ENCODE assay signal across 24 cellular contexts in genomic region chr2:201785135-201785534, GRCh38. TPM values are rescaled to one million over a fixed set of nuclear protein-coding genes. Genes with fewer than 3 reads are reported as not detected.
"Had no signal": no experiment of that assay in that cellular context is flagged by ENCODE, and none has a peak within 500 bp of the region (broad histone marks: within the 10 kb centered on the region; RNA-seq: fewer than 3 reads in every experiment).

No MANE protein-coding gene starts in this region.

- H3K4me3 ChIP-seq: esophagus squamous epithelium, gastroesophageal sphincter, left ventricle myocardium inferior, lung, psoas muscle, right lobe of liver, tibial artery, upper lobe of left lung, uterus had no signal

- H3K9me3 ChIP-seq: esophagus squamous epithelium, gastroesophageal sphincter, left ventricle myocardium inferior, psoas muscle, right lobe of liver, tibial artery, upper lobe of left lung, uterus had no signal

- H3K36me3 ChIP-seq: esophagus squamous epithelium, gastroesophageal sphincter, left ventricle myocardium inferior, right lobe of liver, tibial artery, upper lobe of left lung, uterus had no signal

- H3K9me3 Mint-ChIP-seq: dendritic cell treated with granulocyte-macrophage colony-stimulating factor and Interleukin-4, amounts not matched to agents 40 ng/mL and 50 ng/mL, for 4 days; effector memory CD8-positive, alpha-beta T cell; immature natural killer cell; naive B cell; nephron progenitor cell; stimulated activated memory B cell treated with anti-CD40 and anti-IgM and Interleukin-4, amounts not matched to agents 10 μg/mL and 1 μg/mL and 100 μg/mL, for 72 hours; stimulated activated naive CD8-positive, alpha-beta T cell treated with anti-CD3 and anti-CD28 coated beads, Interleukin-15, Interleukin-2, amounts not matched to agents 100 ng/mL and 50 ng/mL, for 24 hours had no signal

- H3K4me3 Mint-ChIP-seq: dendritic cell treated with granulocyte-macrophage colony-stimulating factor and Interleukin-4, amounts not matched to agents 40 ng/mL and 50 ng/mL, for 4 days; effector memory CD8-positive, alpha-beta T cell; immature natural killer cell; nephron progenitor cell; stimulated activated memory B cell treated with anti-CD40 and anti-IgM and Interleukin-4, amounts not matched to agents 10 μg/mL and 1 μg/mL and 100 μg/mL, for 72 hours; stimulated activated naive CD8-positive, alpha-beta T cell treated with anti-CD3 and anti-CD28 coated beads, Interleukin-15, Interleukin-2, amounts not matched to agents 100 ng/mL and 50 ng/mL, for 24 hours had no signal

- DNase-seq: effector memory CD8-positive, alpha-beta T cell; esophagus squamous epithelium; foreskin fibroblast; glutamatergic neuron; immature natural killer cell; left cardiac atrium; left ventricle myocardium inferior; mesendoderm; naive B cell; nephron progenitor cell; psoas muscle; retina; right lobe of liver; stimulated activated CD4-positive, alpha-beta T cell treated with anti-CD3 and anti-CD28 coated beads, Interleukin-4, amount 100 ng/mL, for 1 hour; stimulated activated CD8-positive, alpha-beta memory T cell treated with anti-CD3 and anti-CD28 coated beads, Interleukin-4, amount 100 ng/mL, for 48 hours; tibial artery; upper lobe of left lung; uterus had no signal

- H3K27ac ChIP-seq: epithelial cell of prostate, esophagus squamous epithelium, gastroesophageal sphincter, left ventricle myocardium inferior, psoas muscle, right lobe of liver, tibial artery, upper lobe of left lung, uterus had no signal

- H3K4me1 ChIP-seq: right lobe of liver, uterus had no signal

- ATAC-seq: effector memory CD8-positive, alpha-beta T cell; gastroesophageal sphincter; left cardiac atrium; psoas muscle; right lobe of liver; stimulated activated memory B cell treated with anti-CD40 and anti-IgM and Interleukin-4, amounts not matched to agents 10 μg/mL and 1 μg/mL and 100 μg/mL, for 72 hours had no signal

- H3K36me3 Mint-ChIP-seq: stimulated activated memory B cell treated with anti-CD40 and anti-IgM and Interleukin-4, amounts not matched to agents 10 μg/mL and 1 μg/mL and 100 μg/mL, for 72 hours had no signal

- H3K27ac Mint-ChIP-seq: dendritic cell treated with granulocyte-macrophage colony-stimulating factor and Interleukin-4, amounts not matched to agents 40 ng/mL and 50 ng/mL, for 4 days; effector memory CD8-positive, alpha-beta T cell; immature natural killer cell; naive B cell; nephron progenitor cell; stimulated activated memory B cell treated with anti-CD40 and anti-IgM and Interleukin-4, amounts not matched to agents 10 μg/mL and 1 μg/mL and 100 μg/mL, for 72 hours; stimulated activated naive CD8-positive, alpha-beta T cell treated with anti-CD3 and anti-CD28 coated beads, Interleukin-15, Interleukin-2, amounts not matched to agents 100 ng/mL and 50 ng/mL, for 24 hours had no signal

- H3K27me3 ChIP-seq: esophagus squamous epithelium, gastroesophageal sphincter, right lobe of liver, tibial artery, upper lobe of left lung, uterus had no signal

RNA-seq across cellular contexts. Expression of gene CDK15, which starts 21.2 kb away (rescaled TPM):
- total RNA-seq: right lobe of liver had no signal
